ENCODE assay signal across 21 cellular contexts in genomic region chr10:107424628-107425027, GRCh38.
"Had no signal": no experiment of that assay in that cellular context is flagged by ENCODE, and none has a peak within 500 bp of the region (broad histone marks: within the 10 kb centered on the region; RNA-seq: fewer than 3 reads in every experiment).

No MANE protein-coding gene starts in this region.

- ATAC-seq: effector memory CD8-positive, alpha-beta T cell; esophagus mucosa; gastrocnemius medialis; heart right ventricle; left cardiac atrium; left lung; left ventricle myocardium superior had no signal

- H3K27ac ChIP-seq: coronary artery, epithelial cell of prostate, esophagus squamous epithelium, gastrocnemius medialis, heart right ventricle, left lung had no signal

- H3K4me3 ChIP-seq: coronary artery, esophagus squamous epithelium, gastrocnemius medialis, heart right ventricle, left lung, lung had no signal

- H3K4me3 Mint-ChIP-seq: effector memory CD8-positive, alpha-beta T cell; endodermal cell; memory B cell had no signal

- H3K27me3 ChIP-seq: esophagus squamous epithelium, gastrocnemius medialis, heart right ventricle, left lung had no signal

- DNase-seq: effector CD8-positive, alpha-beta T cell; effector memory CD8-positive, alpha-beta T cell; endodermal cell; erythroblast; esophagus squamous epithelium; foreskin fibroblast; foreskin melanocyte; gastrocnemius medialis; heart right ventricle; hippocampal formation; left cardiac atrium; left lung; left ventricle myocardium superior; mammary epithelial cell; mesendoderm; midbrain had no signal

- H3K9me3 Mint-ChIP-seq: endodermal cell had no signal

- H3K4me1 ChIP-seq: esophagus squamous epithelium, gastrocnemius medialis, heart right ventricle, left lung had no signal

- H3K27me3 Mint-ChIP-seq: effector memory CD8-positive, alpha-beta T cell; memory B cell had no signal

- H3K27ac Mint-ChIP-seq: effector memory CD8-positive, alpha-beta T cell; endodermal cell; memory B cell had no signal

- H3K9me3 ChIP-seq: esophagus squamous epithelium, gastrocnemius medialis, heart right ventricle, left lung had no signal

- H3K36me3 Mint-ChIP-seq: memory B cell had no signal

- H3K36me3 ChIP-seq: esophagus squamous epithelium, gastrocnemius medialis, heart right ventricle, left lung had no signal
